31 cellular contexts compared by ENCODE assay signal in genomic region chr13:113077953-113078894, GRCh38. TPM values are rescaled to one million over a fixed set of nuclear protein-coding genes. Genes with fewer than 3 reads are reported as not detected.
DNase-seq lines count a peak whose midpoint lies in the region; ATAC-seq and TF ChIP-seq lines count a peak whose summit lies in the region.
"Had no signal": no experiment of that assay in that cellular context is flagged by ENCODE, and none has a peak within 500 bp of the region (broad histone marks: within the 10 kb centered on the region; RNA-seq: fewer than 3 reads in every experiment).

No MANE protein-coding gene starts in this region.

- no peaks in the 10 kb centered on the region for H3K4me1 Mint-ChIP-seq in WTC11
- H3K4me1 Mint-ChIP-seq: activated CD8-positive, alpha-beta memory T cell treated with anti-CD3 and anti-CD28 coated beads, Interleukin-2, amount 10 ng/mL, durations not matched to agents 7 days and 5 days; endodermal cell had no signal

- H3K27ac ChIP-seq in right atrium auricular region (no peak overlapping the region), lower lobe of right lung (no peak overlapping the region), A673 (ENCODE audit: low read depth, low read length, poor library complexity, severe bottlenecking) (no peak overlapping the region)
- H3K27ac ChIP-seq: breast epithelium, esophagus muscularis mucosa, foreskin keratinocyte, HL-60, PC-9, tibial artery, WERI-Rb-1 had no signal

- H3K27me3 ChIP-seq in right atrium auricular region (no peaks in the 10 kb centered on the region), lower lobe of right lung (ENCODE audit: low read depth) (no peaks in the 10 kb centered on the region), A673 (replicated peaks; ENCODE audit: insufficient read depth, low read depth, low read length, poor library complexity) (no peaks in the 10 kb centered on the region)
- H3K27me3 ChIP-seq: breast epithelium, foreskin keratinocyte had no signal

- intact Hi-C loops in left ventricle myocardium superior (cut with micrococcal nuclease) (no loop called here), lower lobe of right lung (cut with DNase I) (no loop called here), A673 (cut with micrococcal nuclease; ENCODE audit: unreplicated experiment) (no loop called here)

- TF ChIP-seq CTCF in right atrium auricular region (IDR thresholded peaks at IDR 0.05) (no peak), WTC11 (IDR thresholded peaks at IDR 0.05) (no peak), lower lobe of right lung (IDR thresholded peaks at IDR 0.05) (no peak), A673 (conservative IDR thresholded peaks at IDR 0.05; ENCODE audit: low read depth, low read length) (no peak)

- H3K36me3 ChIP-seq in right atrium auricular region = peaks cover 15% of the 10 kb centered on the region
- peaks cover 45% of the 10 kb centered on the region for H3K36me3 ChIP-seq in lower lobe of right lung
- H3K36me3 ChIP-seq in A673 (ENCODE audit: insufficient read depth, low read length, poor library complexity, severe bottlenecking) = no peaks in the 10 kb centered on the region
- H3K36me3 ChIP-seq: breast epithelium had no signal

- H3K4me1 ChIP-seq in right atrium auricular region (peaks cover 0 to 2% of the 10 kb centered on the region in 2 donors), lower lobe of right lung (no peaks in the 10 kb centered on the region), A673 (ENCODE audit: insufficient read depth, low read length, poor library complexity, severe bottlenecking) (no peaks in the 10 kb centered on the region)
- H3K4me1 ChIP-seq: breast epithelium, Caco-2, foreskin keratinocyte, tibial artery had no signal

- no TSS peak for BruUV-seq in A673 (replicated peaks; lab: Mats Ljungman, UMichigan)

- no peaks in the 10 kb centered on the region for H3K27me3 Mint-ChIP-seq in WTC11 (ENCODE audit: low read depth)
- H3K27me3 Mint-ChIP-seq: activated CD8-positive, alpha-beta memory T cell treated with anti-CD3 and anti-CD28 coated beads, Interleukin-2, amount 10 ng/mL, durations not matched to agents 7 days and 5 days; progenitor cell of endocrine pancreas; stimulated activated naive CD8-positive, alpha-beta T cell treated with anti-CD3 and anti-CD28 coated beads, Interleukin-15, Interleukin-2, amounts not matched to agents 100 ng/mL and 50 ng/mL, for 24 hours had no signal

- H3K4me3 ChIP-seq in right atrium auricular region (no peak overlapping the region), lower lobe of right lung (no peak overlapping the region), A673 (ENCODE audit: low read depth, low read length, poor library complexity, severe bottlenecking) (no peak overlapping the region)
- H3K4me3 ChIP-seq: breast epithelium, esophagus muscularis mucosa, PC-9, tibial artery had no signal

- H3K36me3 Mint-ChIP-seq in WTC11 = no peaks in the 10 kb centered on the region
- H3K36me3 Mint-ChIP-seq: activated CD8-positive, alpha-beta memory T cell treated with anti-CD3 and anti-CD28 coated beads, Interleukin-2, amount 10 ng/mL, durations not matched to agents 7 days and 5 days had no signal

- H3K9me3 ChIP-seq in right atrium auricular region (no peaks in the 10 kb centered on the region), lower lobe of right lung (no peaks in the 10 kb centered on the region), A673 (ENCODE audit: low read depth, low read length, poor library complexity, severe bottlenecking) (no peaks in the 10 kb centered on the region)
- H3K9me3 ChIP-seq: breast epithelium, Caco-2, esophagus muscularis mucosa, tibial artery had no signal

- peak overlapping the region; percentile 32; the same call in 1 of the 2 replicates for H3K27ac Mint-ChIP-seq in WTC11
- H3K27ac Mint-ChIP-seq: activated CD8-positive, alpha-beta memory T cell treated with anti-CD3 and anti-CD28 coated beads, Interleukin-2, amount 10 ng/mL, durations not matched to agents 7 days and 5 days; activated T-helper 1 cell treated with anti-CD3 and anti-CD28 coated beads, Interleukin-12 subunit alpha, Interleukin-12 subunit beta, Interleukin-2, Interleukin-4 antibody, amounts not matched to agents 30 ng/mL and 10 ng/mL and 1 ng/mL, durations not matched to agents 14 hours and 24 hours and 36 hours; endodermal cell; progenitor cell of endocrine pancreas; stimulated activated naive CD8-positive, alpha-beta T cell treated with anti-CD3 and anti-CD28 coated beads, Interleukin-15, Interleukin-2, amounts not matched to agents 100 ng/mL and 50 ng/mL, for 24 hours had no signal

- POLR2A ChIA-PET in WTC11 (lab: Charles Lee) = no interaction called here
- POLR2A ChIA-PET in A673 (lab: Charles Lee; ENCODE audit: low non-redundant PET) = no interaction called here

- ATAC-seq in left ventricle myocardium superior (no peak), WTC11 (no peak), lower lobe of right lung (no peak)
- no peak for ATAC-seq in stimulated activated naive CD8-positive, alpha-beta T cell treated with anti-CD3 and anti-CD28 coated beads, Interleukin-15, Interleukin-2, amounts not matched to agents 100 U/mL and 50 U/mL, for 24 hours
- ATAC-seq: activated CD8-positive, alpha-beta memory T cell treated with anti-CD3 and anti-CD28 coated beads, Interleukin-2, amount 10 ng/mL, durations not matched to agents 7 days and 5 days; foreskin keratinocyte; left colon had no signal

- H3K4me3 Mint-ChIP-seq in WTC11 = no peak overlapping the region
- H3K4me3 Mint-ChIP-seq: activated CD8-positive, alpha-beta memory T cell treated with anti-CD3 and anti-CD28 coated beads, Interleukin-2, amount 10 ng/mL, durations not matched to agents 7 days and 5 days; activated T-helper 1 cell treated with anti-CD3 and anti-CD28 coated beads, Interleukin-12 subunit alpha, Interleukin-12 subunit beta, Interleukin-2, Interleukin-4 antibody, amounts not matched to agents 30 ng/mL and 10 ng/mL and 1 ng/mL, durations not matched to agents 14 hours and 24 hours and 36 hours; endodermal cell; stimulated activated naive CD8-positive, alpha-beta T cell treated with anti-CD3 and anti-CD28 coated beads, Interleukin-15, Interleukin-2, amounts not matched to agents 100 ng/mL and 50 ng/mL, for 24 hours had no signal

- no peaks in the 10 kb centered on the region for H3K9me3 Mint-ChIP-seq in WTC11
- H3K9me3 Mint-ChIP-seq: activated T-helper 1 cell treated with anti-CD3 and anti-CD28 coated beads, Interleukin-12 subunit alpha, Interleukin-12 subunit beta, Interleukin-2, Interleukin-4 antibody, amounts not matched to agents 30 ng/mL and 10 ng/mL and 1 ng/mL, durations not matched to agents 14 hours and 24 hours and 36 hours; endodermal cell; stimulated activated naive CD8-positive, alpha-beta T cell treated with anti-CD3 and anti-CD28 coated beads, Interleukin-15, Interleukin-2, amounts not matched to agents 100 ng/mL and 50 ng/mL, for 24 hours had no signal

- CTCF ChIA-PET in WTC11 (lab: Charles Lee) (interaction anchor here (1.5 to 3.4 kb wide), 2 partner anchors 7 to 48 kb away, joined by 4 to 17 read pairs; no protein-coding TSS in a partner anchor), A673 (lab: Charles Lee) (no interaction called here)

- DNase-seq in left ventricle myocardium superior (peak; percentile 21), right atrium auricular region (ENCODE audit: low spot score) (no peak), WTC11 (ENCODE audit: low spot score) (no peak), lower lobe of right lung (peak; percentile 35), A673 (ENCODE audit: low spot score) (no peak), activated gamma-delta T cell (lab: John Stamatoyannopoulos, UW) (no peak)
- no peak for DNase-seq in stimulated activated naive CD8-positive, alpha-beta T cell treated with anti-CD3 and anti-CD28 coated beads, Interleukin-15, Interleukin-2, amounts not matched to agents 100 U/mL and 50 U/mL, for 24 hours
- DNase-seq: ACHN; activated CD8-positive, alpha-beta memory T cell treated with anti-CD3 and anti-CD28 coated beads, Interleukin-2, amount 10 ng/mL, durations not matched to agents 7 days and 5 days; activated naive CD4-positive, alpha-beta T cell treated with anti-CD3 and anti-CD28 coated beads, Interleukin-2, amount 50 U/mL, for 16 hours; amniotic stem cell; Caco-2; endodermal cell; foreskin keratinocyte; Karpas-422; left colon; mesendoderm; NCI-H146; NCI-H526; PC-9; SIG-M5; T1000; tibial artery; WERI-Rb-1 had no signal

TF ChIP-seq in WTC11, 78 proteins besides CTCF, POLR2A, EP300 and RAD21:
- TF ChIP-seq ZNF317 (CRISPR knock-in tag; IDR thresholded peaks at IDR 0.05; ENCODE audit: borderline replicate concordance, low read depth) (no peak), NFE2L1 (CRISPR knock-in tag; IDR thresholded peaks at IDR 0.05) (no peak), ZNF512 (CRISPR knock-in tag; IDR thresholded peaks at IDR 0.05; ENCODE audit: borderline replicate concordance) (no peak), NR2C2 (CRISPR knock-in tag; IDR thresholded peaks at IDR 0.05) (no peak), ESRRA (CRISPR knock-in tag; IDR thresholded peaks at IDR 0.05; ENCODE audit: borderline replicate concordance) (no peak), FOXJ3 (CRISPR knock-in tag; IDR thresholded peaks at IDR 0.05; ENCODE audit: borderline replicate concordance) (no peak)
- TF ChIP-seq, protein P1, sequence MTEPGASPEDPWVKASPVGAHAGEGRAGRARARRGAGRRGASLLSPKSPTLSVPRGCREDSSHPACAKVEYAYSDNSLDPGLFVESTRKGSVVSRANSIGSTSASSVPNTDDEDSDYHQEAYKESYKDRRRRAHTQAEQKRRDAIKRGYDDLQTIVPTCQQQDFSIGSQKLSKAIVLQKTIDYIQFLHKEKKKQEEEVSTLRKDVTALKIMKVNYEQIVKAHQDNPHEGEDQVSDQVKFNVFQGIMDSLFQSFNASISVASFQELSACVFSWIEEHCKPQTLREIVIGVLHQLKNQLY (CRISPR knock-in tag; IDR thresholded peaks at IDR 0.05) = no peak

RNA-seq across cellular contexts. Expression of gene F7, which starts 27.4 kb away (rescaled TPM):
- not detected for total RNA-seq in left ventricle myocardium superior
- total RNA-seq in right atrium auricular region = under 1 TPM in 1 of 2 donors, not detected in 1; 0.20 TPM
- 0.26 to 1.5 TPM (median 1.3 TPM) in 3 replicates for total RNA-seq in WTC11 (2021)
- not detected for total RNA-seq in lower lobe of right lung
- total RNA-seq in A673 (2021) = not detected in 2 replicates
- total RNA-seq: activated CD8-positive, alpha-beta memory T cell treated with anti-CD3 and anti-CD28 coated beads, Interleukin-2, amount 10 ng/mL, durations not matched to agents 7 days and 5 days; activated T-helper 1 cell treated with anti-CD3 and anti-CD28 coated beads, Interleukin-12 subunit alpha, Interleukin-12 subunit beta, Interleukin-2, Interleukin-4 antibody, amounts not matched to agents 30 ng/mL and 10 ng/mL and 1 ng/mL, durations not matched to agents 14 hours and 24 hours and 36 hours; foreskin keratinocyte; myocyte; PC-9 had no signal

RNA-seq across cellular contexts. Expression of gene F10, which starts 44.4 kb away (rescaled TPM):
- total RNA-seq in left ventricle myocardium superior = 7.1 TPM
- 10 to 100 TPM; 21.9 to 27.5 TPM for total RNA-seq in right atrium auricular region
- total RNA-seq in WTC11 (2021) = 0.87 to 2.8 TPM (median 2.6 TPM) in 3 replicates
- 8.9 TPM for total RNA-seq in lower lobe of right lung
- total RNA-seq in A673 (2021) = not detected in 2 replicates
- total RNA-seq: activated CD8-positive, alpha-beta memory T cell treated with anti-CD3 and anti-CD28 coated beads, Interleukin-2, amount 10 ng/mL, durations not matched to agents 7 days and 5 days; activated T-helper 1 cell treated with anti-CD3 and anti-CD28 coated beads, Interleukin-12 subunit alpha, Interleukin-12 subunit beta, Interleukin-2, Interleukin-4 antibody, amounts not matched to agents 30 ng/mL and 10 ng/mL and 1 ng/mL, durations not matched to agents 14 hours and 24 hours and 36 hours; foreskin keratinocyte; PC-9 had no signal

Comparison
In these comparisons a context has a peak if more than half of its experiments do, and no peak if none do; other contexts are left out.
1. DNase-seq: peak in left ventricle myocardium superior (single experiment) and lower lobe of right lung (single experiment); none in right atrium auricular region (single experiment), WTC11 (single experiment), A673 (single experiment), activated gamma-delta T cell (single experiment) and stimulated activated naive CD8-positive, alpha-beta T cell treated with anti-CD3 and anti-CD28 coated beads, Interleukin-15, Interleukin-2, amounts not matched to agents 100 U/mL and 50 U/mL, for 24 hours (single experiment).